In genomic region chr14:24353551-24354529, GRCh38 we compare ENCODE assay signal across 11 cellular contexts. TPM values are rescaled to one million over a fixed set of nuclear protein-coding genes. Genes with fewer than 3 reads are reported as not detected.
A peak's percentile ranks its signal among the peaks of the same experiment; 100 is the strongest.
DNase-seq lines count a peak whose midpoint lies in the region; ATAC-seq, FAIRE-seq and TF ChIP-seq lines count a peak whose summit lies in the region.
"Had no signal": no experiment of that assay in that cellular context is flagged by ENCODE, and none has a peak within 500 bp of the region (broad histone marks: within the 10 kb centered on the region; RNA-seq: fewer than 3 reads in every experiment).

No MANE protein-coding gene starts in this region.

- BruUV-seq in HCT116 (replicated peaks; lab: Mats Ljungman, UMichigan) (no TSS peak), GM12878 (replicated peaks; lab: Mats Ljungman, UMichigan) (no TSS peak)

- RAD21 ChIA-PET in HCT116 (lab: Charles Lee; ENCODE audit: low non-redundant PET in 1 of 2, low total read pairs in 2 of 2, uncharacterized antibody in 2 of 2, unreplicated experiment in 2 of 2) (no interaction called here), GM12878 (lab: Charles Lee; ENCODE audit: unreplicated experiment) (no interaction called here)

- CTCF ChIA-PET in HCT116 (lab: Charles Lee) = no interaction called here
- CTCF ChIA-PET in GM12878 (lab: Yijun Ruan, JAX) = interaction anchor here (2.5 kb wide), 1 partner anchor 20 kb away, joined by 10 read pairs; no protein-coding TSS in a partner anchor

- H3K9ac ChIP-seq in HCT116 (ENCODE audit: low read length) (no peak overlapping the region), GM12878 (ENCODE audit: control insufficient read depth, insufficient read depth, low read length) (no peak overlapping the region)

- FAIRE-seq in GM12878 (lab: Jason Lieb, UNC) = no peak

- H3K9me3 ChIP-seq in HCT116 (ENCODE audit: control insufficient read depth in 1 of 2, insufficient read depth in 1 of 2, low read depth in 1 of 2, low read length in 2 of 2) (no peaks in the 10 kb centered on the region), GM12878 (replicated peaks; ENCODE audit: control insufficient read depth, insufficient read depth, low read length) (no peaks in the 10 kb centered on the region), thyroid gland (no peaks in the 10 kb centered on the region)
- H3K9me3 ChIP-seq in effector memory CD4-positive, alpha-beta T cell (ENCODE audit: control insufficient read depth, low read length) = no peaks in the 10 kb centered on the region

- TF ChIP-seq POLR2A in HCT116 (IDR thresholded peaks at IDR 0.05; ENCODE audit: borderline replicate concordance, extremely low read depth, insufficient read depth, insufficient read length) = no peak
- no peak for TF ChIP-seq POLR2A in GM12878 (IDR thresholded peaks at IDR 0.05; ENCODE audit: low read depth, low read length)
- no peak for TF ChIP-seq POLR2A in thyroid gland (IDR thresholded peaks at IDR 0.05)

- SMC1A ChIA-PET in GM12878 (lab: Charles Lee; ENCODE audit: uncharacterized antibody, unreplicated experiment) = no interaction called here

- H3K27me3 ChIP-seq in HCT116 (ENCODE audit: insufficient read depth, low read length) (no peaks in the 10 kb centered on the region), GM12878 (replicated peaks in 1 of 2; ENCODE audit: control insufficient read depth in 2 of 2, insufficient read depth in 2 of 2, low read length in 1 of 2) (peaks cover 1 to 4% of the 10 kb centered on the region in 2 experiments; a peak in 3 of 4 replicates), thyroid gland (no peaks in the 10 kb centered on the region)
- peaks cover 4% of the 10 kb centered on the region for H3K27me3 ChIP-seq in effector memory CD4-positive, alpha-beta T cell (replicated peaks; ENCODE audit: control insufficient read depth, insufficient read depth, low read length, poor library complexity, severe bottlenecking)

- no peak overlapping the region for H3K4me3 Mint-ChIP-seq in stimulated activated naive B cell treated with anti-CD40 and anti-IgM and Interleukin-4, amounts not matched to agents 10 μg/mL and 1 μg/mL and 100 μg/mL, for 72 hours
- H3K4me3 Mint-ChIP-seq: activated CD4-positive, alpha-beta T cell treated with anti-CD3 and anti-CD28 coated beads, Interleukin-2, amount 10 ng/mL, durations not matched to agents 24 days and 14 days; mesothelial cell of epicardium had no signal

- peaks cover 31 to 67% of the 10 kb centered on the region in 2 donors for H3K27me3 Mint-ChIP-seq in stimulated activated naive B cell treated with anti-CD40 and anti-IgM and Interleukin-4, amounts not matched to agents 10 μg/mL and 1 μg/mL and 100 μg/mL, for 72 hours

- no peak for DNase-seq in HCT116 (ENCODE audit: low read depth, low spot score)
- no peak for DNase-seq in GM12878 (ENCODE audit: low read depth, low spot score)
- peak; percentile 77 for DNase-seq in iris pigment epithelial cell (ENCODE audit: low read depth)
- DNase-seq in stimulated activated naive B cell treated with anti-CD40 and anti-IgM and Interleukin-4, amounts not matched to agents 10 μg/mL and 1 μg/mL and 100 μg/mL, for 72 hours = no peak
- DNase-seq in thyroid gland = no peak
- no peak for DNase-seq in effector memory CD4-positive, alpha-beta T cell
- DNase-seq in NCI-H2171 (lab: John Stamatoyannopoulos, UW) = no peak
- DNase-seq in DMS153 treated with DMSO at 0.1 percent for 48 hours (lab: John Stamatoyannopoulos, UW; ENCODE audit: unreplicated experiment) = no peak
- DNase-seq: activated CD4-positive, alpha-beta T cell treated with anti-CD3 and anti-CD28 coated beads, Interleukin-2, amount 10 ng/mL, durations not matched to agents 24 days and 14 days; NCI-H2029 treated with DMSO at 0.1 percent for 48 hours had no signal

- H3K4me1 ChIP-seq in HCT116 (ENCODE audit: control insufficient read depth in 1 of 2, insufficient read depth in 2 of 2, low read length in 2 of 2) = peaks cover 5 to 22% of the 10 kb centered on the region in 2 experiments; a peak in 3 of 4 replicates
- no peaks in the 10 kb centered on the region for H3K4me1 ChIP-seq in GM12878 (ENCODE audit: control insufficient read depth, insufficient read depth, low read length)
- H3K4me1 ChIP-seq in thyroid gland = peaks cover 9 to 25% of the 10 kb centered on the region in 2 donors
- H3K4me1 ChIP-seq in effector memory CD4-positive, alpha-beta T cell (ENCODE audit: control insufficient read depth, insufficient read depth, low read length, poor library complexity, severe bottlenecking) = no peaks in the 10 kb centered on the region

- in situ Hi-C loops in GM12878 (cut with MboI) = no loop called here

- H3K27ac ChIP-seq in HCT116 (ENCODE audit: low read depth, low read length) (no peak overlapping the region), GM12878 (ENCODE audit: control insufficient read depth, insufficient read depth) (no peak overlapping the region), thyroid gland (no peak overlapping the region)
- H3K27ac ChIP-seq in effector memory CD4-positive, alpha-beta T cell (ENCODE audit: insufficient read depth, low read length, poor library complexity, severe bottlenecking) = no peak overlapping the region

- no peaks in the 10 kb centered on the region for H3K9me2 ChIP-seq in HCT116 (ENCODE audit: insufficient read depth)

- intact Hi-C loops in HCT116 (cut with micrococcal nuclease) (no loop called here), GM12878 (cut with micrococcal nuclease; ENCODE audit: unreplicated experiment) (no loop called here), thyroid gland (cut with DNase I) (no loop called here)

- no peak for TF ChIP-seq CTCF in HCT116 (IDR thresholded peaks at IDR 0.05 in 2 of 3, conservative IDR thresholded peaks at IDR 0.05 in 1 of 3; ENCODE audit: borderline replicate concordance in 1 of 3, insufficient read depth in 1 of 3, low read depth in 2 of 3, low read length in 2 of 3)
- TF ChIP-seq CTCF in GM12878 (IDR thresholded peaks at IDR 0.05 in 2 of 3, conservative IDR thresholded peaks at IDR 0.05 in 1 of 3; ENCODE audit: control insufficient read depth in 2 of 3, extremely low read depth in 1 of 3, insufficient read depth in 1 of 3, low read depth in 3 of 3, low read length in 3 of 3) = no peak
- no peak for TF ChIP-seq CTCF in thyroid gland (IDR thresholded peaks at IDR 0.05)

- H3K4me1 Mint-ChIP-seq in stimulated activated naive B cell treated with anti-CD40 and anti-IgM and Interleukin-4, amounts not matched to agents 10 μg/mL and 1 μg/mL and 100 μg/mL, for 72 hours = no peaks in the 10 kb centered on the region

- no peak overlapping the region for H3K27ac Mint-ChIP-seq in stimulated activated naive B cell treated with anti-CD40 and anti-IgM and Interleukin-4, amounts not matched to agents 10 μg/mL and 1 μg/mL and 100 μg/mL, for 72 hours
- H3K27ac Mint-ChIP-seq: activated CD4-positive, alpha-beta T cell treated with anti-CD3 and anti-CD28 coated beads, Interleukin-2, amount 10 ng/mL, durations not matched to agents 24 days and 14 days; mesothelial cell of epicardium had no signal

- no peaks in the 10 kb centered on the region for H3K36me3 Mint-ChIP-seq in stimulated activated naive B cell treated with anti-CD40 and anti-IgM and Interleukin-4, amounts not matched to agents 10 μg/mL and 1 μg/mL and 100 μg/mL, for 72 hours
- H3K36me3 Mint-ChIP-seq: mesothelial cell of epicardium had no signal

- WGBS in GM12878 (ENCODE audit: insufficient coverage, insufficient replicate concordance, low lambda C conversion rate, missing lambda C conversion rate) = 52% methylated on average over 5 of the region's 5 CpGs
- 89% methylated on average over 5 of the region's 5 CpGs for WGBS in thyroid gland, 2 donors

- no peak for TF ChIP-seq EP300 in GM12878 (IDR thresholded peaks at IDR 0.05; ENCODE audit: borderline replicate concordance in 1 of 2, control insufficient read depth in 1 of 2, low read depth in 2 of 2, low read length in 2 of 2)

- H2AFZ ChIP-seq in HCT116 (ENCODE audit: low read depth, low read length, poor library complexity, severe bottlenecking) (peak overlapping the region; percentile 71), GM12878 (ENCODE audit: control insufficient read depth, low read depth, low read length) (no peak overlapping the region)

- ATAC-seq in HCT116 (peak; percentile 55), GM12878 (peak; percentile 71)
- peak; percentile 34 to 52 for ATAC-seq in stimulated activated naive B cell treated with anti-CD40 and anti-IgM and Interleukin-4, amounts not matched to agents 10 μg/mL and 1 μg/mL and 100 μg/mL, for 72 hours (replicated peaks)

- no peaks in the 10 kb centered on the region for H3K79me2 ChIP-seq in HCT116 (ENCODE audit: insufficient read depth, low read length)
- H3K79me2 ChIP-seq in GM12878 (ENCODE audit: control insufficient read depth, insufficient read depth, low read length) = no peaks in the 10 kb centered on the region

- H4K20me1 ChIP-seq in HCT116 (ENCODE audit: insufficient read depth) (no peaks in the 10 kb centered on the region), GM12878 (ENCODE audit: control insufficient read depth, insufficient read depth) (no peaks in the 10 kb centered on the region)

- H3K4me2 ChIP-seq in HCT116 (ENCODE audit: low read length) (peak overlapping the region; percentile 57), GM12878 (ENCODE audit: control insufficient read depth, insufficient read depth) (no peak overlapping the region)

- TF ChIP-seq RAD21 in HCT116 (IDR thresholded peaks at IDR 0.05; ENCODE audit: low read depth) (no peak), GM12878 (IDR thresholded peaks at IDR 0.05; ENCODE audit: insufficient read depth, low read depth, low read length) (no peak)

- POLR2A ChIA-PET in HCT116 (lab: Charles Lee) (no interaction called here), GM12878 (lab: Charles Lee) (no interaction called here)

- H3K36me3 ChIP-seq in HCT116 (ENCODE audit: control insufficient read depth in 1 of 2, insufficient read depth in 2 of 2, low read length in 2 of 2) (no peaks in the 10 kb centered on the region), GM12878 (ENCODE audit: control insufficient read depth in 2 of 2, insufficient read depth in 2 of 2, low read length in 1 of 2) (no peaks in the 10 kb centered on the region), thyroid gland (no peaks in the 10 kb centered on the region)
- no peaks in the 10 kb centered on the region for H3K36me3 ChIP-seq in effector memory CD4-positive, alpha-beta T cell (ENCODE audit: control insufficient read depth, insufficient read depth, low read length)

- H3K4me3 ChIP-seq in HCT116 (replicated peaks in 1 of 2; ENCODE audit: low read depth in 1 of 2, low read length in 2 of 2) (no peak overlapping the region), GM12878 (no peak overlapping the region), thyroid gland (replicated peaks in 1 of 3) (no peak overlapping the region)
- H3K4me3 ChIP-seq in effector memory CD4-positive, alpha-beta T cell (ENCODE audit: insufficient read depth, low read depth, low read length, poor library complexity, severe bottlenecking) = no peak overlapping the region

- H3K9me3 Mint-ChIP-seq in stimulated activated naive B cell treated with anti-CD40 and anti-IgM and Interleukin-4, amounts not matched to agents 10 μg/mL and 1 μg/mL and 100 μg/mL, for 72 hours = no peaks in the 10 kb centered on the region
- H3K9me3 Mint-ChIP-seq: activated CD4-positive, alpha-beta T cell treated with anti-CD3 and anti-CD28 coated beads, Interleukin-2, amount 10 ng/mL, durations not matched to agents 24 days and 14 days; mesothelial cell of epicardium had no signal

RNA-seq across cellular contexts. Expression of gene RIPK3, which starts 14.0 kb away (rescaled TPM):
- total RNA-seq in HCT116 (2021; ENCODE audit: unreplicated experiment) = not detected
- not detected in 2 replicates for polyA plus RNA-seq in HCT116 (2012)
- 35.9 and 37.3 TPM in 2 replicates for total RNA-seq in GM12878 (2013; cell fraction: nucleolus; rRNA removed)
- 10.7 and 11.6 TPM in 2 replicates for total RNA-seq in GM12878 (2014; rRNA removed)
- total RNA-seq in GM12878 (2014; rRNA removed; fragmentation: Illumina TruSeq; extraction: Trizol) = 8.3 and 8.6 TPM in 2 replicates
- 11.2 and 12.8 TPM in 2 replicates for total RNA-seq in GM12878 (2021)
- polyA plus RNA-seq in GM12878 (2011; ENCODE audit: low read depth) = 4.4 TPM
- polyA plus RNA-seq in GM12878 (2011; rRNA removed) = 4.4 and 6.5 TPM in 2 replicates
- polyA plus RNA-seq in GM12878 (2011; cell fraction: cytosol; rRNA removed) = 5.2 and 7.4 TPM in 2 replicates
- 31.0 and 36.7 TPM in 2 replicates for polyA plus RNA-seq in GM12878 (2011; cell fraction: nucleus; rRNA removed)
- polyA plus RNA-seq in GM12878 (2012) = 6.6 and 8.2 TPM in 2 replicates
- 7.4 and 8.3 TPM in 2 replicates for polyA plus RNA-seq in GM12878 (2014; fragmentation: Illumina TruSeq; extraction: Trizol)
- 1 to 10 TPM; 2.0 to 2.7 TPM for polyA plus RNA-seq in GM12878 (2014; fragmentation: Nextera tagmentation; extraction: Ambion mirVana)
- 13.6 and 17.1 TPM in 2 replicates for polyA plus RNA-seq in GM12878 (2014; rRNA removed)
- polyA plus RNA-seq in GM12878 (2016; fragmentation: Nextera tagmentation; extraction: Ambion mirVana) = 1 to 10 TPM; 7.5 to 8.0 TPM
- 4.5 and 9.0 TPM in 2 replicates for polyA minus RNA-seq in GM12878 (2011; rRNA and poly(A)+ RNA removed)
- 1.3 and 2.7 TPM in 2 replicates for polyA minus RNA-seq in GM12878 (2011; cell fraction: cytosol; rRNA and poly(A)+ RNA removed)
- 23.9 and 29.9 TPM in 2 replicates for polyA minus RNA-seq in GM12878 (2011; cell fraction: nucleus; rRNA and poly(A)+ RNA removed)
- 10 to 100 TPM; 12.4 to 21.3 (median 18.4) TPM for total RNA-seq in thyroid gland

RNA-seq across cellular contexts. Expression of gene NFATC4, which starts 14.1 kb away (rescaled TPM):
- 7.6 TPM for total RNA-seq in HCT116 (2021; ENCODE audit: unreplicated experiment)
- polyA plus RNA-seq in HCT116 (2012) = 6.2 and 6.4 TPM in 2 replicates
- total RNA-seq in GM12878 (2013; cell fraction: nucleolus; rRNA removed) = 56.5 and 68.4 TPM in 2 replicates
- 7.0 and 7.1 TPM in 2 replicates for total RNA-seq in GM12878 (2014; rRNA removed)
- 2.2 and 4.1 TPM in 2 replicates for total RNA-seq in GM12878 (2014; rRNA removed; fragmentation: Illumina TruSeq; extraction: Trizol)
- total RNA-seq in GM12878 (2021) = 13.5 and 19.2 TPM in 2 replicates
- polyA plus RNA-seq in GM12878 (2011; ENCODE audit: low read depth) = 11.7 TPM
- polyA plus RNA-seq in GM12878 (2011; rRNA removed) = 4.5 and 5.6 TPM in 2 replicates
- polyA plus RNA-seq in GM12878 (2011; cell fraction: cytosol; rRNA removed) = 5.3 and 6.3 TPM in 2 replicates
- 117 and 162 TPM in 2 replicates for polyA plus RNA-seq in GM12878 (2011; cell fraction: nucleus; rRNA removed)
- 20.7 and 22.0 TPM in 2 replicates for polyA plus RNA-seq in GM12878 (2012)
- 4.8 and 5.3 TPM in 2 replicates for polyA plus RNA-seq in GM12878 (2014; fragmentation: Illumina TruSeq; extraction: Trizol)
- 1 to 10 TPM in 1 of 2 experiments, under 1 TPM in 1; 0.97 to 4.5 TPM for polyA plus RNA-seq in GM12878 (2014; fragmentation: Nextera tagmentation; extraction: Ambion mirVana)
- 14.3 and 15.3 TPM in 2 replicates for polyA plus RNA-seq in GM12878 (2014; rRNA removed)
- 1 to 10 TPM; 2.0 to 2.9 TPM for polyA plus RNA-seq in GM12878 (2016; fragmentation: Nextera tagmentation; extraction: Ambion mirVana)
- polyA minus RNA-seq in GM12878 (2011; rRNA and poly(A)+ RNA removed) = 2.4 and 5.4 TPM in 2 replicates
- 2.0 and 4.0 TPM in 2 replicates for polyA minus RNA-seq in GM12878 (2011; cell fraction: cytosol; rRNA and poly(A)+ RNA removed)
- 7.2 and 7.7 TPM in 2 replicates for polyA minus RNA-seq in GM12878 (2011; cell fraction: nucleus; rRNA and poly(A)+ RNA removed)
- 10 to 100 TPM; 19.4 to 41.3 (median 38.6) TPM for total RNA-seq in thyroid gland
- total RNA-seq: activated CD4-positive, alpha-beta T cell treated with anti-CD3 and anti-CD28 coated beads, Interleukin-2, amount 10 ng/mL, durations not matched to agents 24 days and 14 days had no signal

RNA-seq across cellular contexts. Expression of gene ADCY4, which starts 19.0 kb away (rescaled TPM):
- total RNA-seq in HCT116 (2021; ENCODE audit: unreplicated experiment) (0.86 TPM), GM12878 (2014; rRNA removed) (0.11 and 0.23 TPM in 2 replicates), GM12878 (2014; rRNA removed; fragmentation: Illumina TruSeq; extraction: Trizol) (0.46 TPM in 1 of 2 replicates, not detected in the other), GM12878 (2021) (0.87 and 1.0 TPM in 2 replicates), thyroid gland (10 to 100 TPM; 35.2 to 65.4 (median 48.8) TPM)
- 0.10 TPM in 2 replicates for polyA plus RNA-seq in HCT116 (2012)
- 6.1 and 8.0 TPM in 2 replicates for total RNA-seq in GM12878 (2013; cell fraction: nucleolus; rRNA removed)
- 0.38 TPM for polyA plus RNA-seq in GM12878 (2011; ENCODE audit: low read depth)
- polyA plus RNA-seq in GM12878 (2011; rRNA removed) (0.09 and 0.34 TPM in 2 replicates), GM12878 (2014; fragmentation: Illumina TruSeq; extraction: Trizol) (0.21 and 0.60 TPM in 2 replicates), GM12878 (2014; fragmentation: Nextera tagmentation; extraction: Ambion mirVana) (under 1 TPM; 0.05 to 0.11 TPM), GM12878 (2014; rRNA removed) (0.19 and 1.1 TPM in 2 replicates), GM12878 (2016; fragmentation: Nextera tagmentation; extraction: Ambion mirVana) (under 1 TPM; 0.21 to 0.33 TPM)
- polyA plus RNA-seq in GM12878 (2011; cell fraction: cytosol; rRNA removed) = 0.12 and 0.23 TPM in 2 replicates
- 3.5 and 6.1 TPM in 2 replicates for polyA plus RNA-seq in GM12878 (2011; cell fraction: nucleus; rRNA removed)
- polyA plus RNA-seq in GM12878 (2012) = 1.0 and 1.3 TPM in 2 replicates
- polyA minus RNA-seq in GM12878 (2011; rRNA and poly(A)+ RNA removed) = 0.82 and 1.0 TPM in 2 replicates
- polyA minus RNA-seq in GM12878 (2011; cell fraction: cytosol; rRNA and poly(A)+ RNA removed) = not detected in 2 replicates
- polyA minus RNA-seq in GM12878 (2011; cell fraction: nucleus; rRNA and poly(A)+ RNA removed) = 0.73 and 2.0 TPM in 2 replicates

RNA-seq across cellular contexts. Expression of gene LTB4R, which starts 42.5 kb away (rescaled TPM):
- total RNA-seq in HCT116 (2021; ENCODE audit: unreplicated experiment) = 14.8 TPM
- polyA plus RNA-seq in HCT116 (2012) = 10.4 and 12.6 TPM in 2 replicates
- total RNA-seq in GM12878 (2013; cell fraction: nucleolus; rRNA removed) = 13.4 and 13.7 TPM in 2 replicates
- 4.9 and 10.8 TPM in 2 replicates for total RNA-seq in GM12878 (2014; rRNA removed)
- total RNA-seq in GM12878 (2014; rRNA removed; fragmentation: Illumina TruSeq; extraction: Trizol) = 2.9 and 3.1 TPM in 2 replicates
- total RNA-seq in GM12878 (2021) = 6.8 and 9.2 TPM in 2 replicates
- polyA plus RNA-seq in GM12878 (2011; ENCODE audit: low read depth) = 3.4 TPM
- polyA plus RNA-seq in GM12878 (2011; rRNA removed) = 3.9 and 4.8 TPM in 2 replicates
- 2.9 and 6.0 TPM in 2 replicates for polyA plus RNA-seq in GM12878 (2011; cell fraction: cytosol; rRNA removed)
- 77.6 and 82.4 TPM in 2 replicates for polyA plus RNA-seq in GM12878 (2011; cell fraction: nucleus; rRNA removed)
- 6.1 and 6.6 TPM in 2 replicates for polyA plus RNA-seq in GM12878 (2012)
- 7.8 and 10.6 TPM in 2 replicates for polyA plus RNA-seq in GM12878 (2014; fragmentation: Illumina TruSeq; extraction: Trizol)
- polyA plus RNA-seq in GM12878 (2014; fragmentation: Nextera tagmentation; extraction: Ambion mirVana) = 1 to 10 TPM; 1.2 to 1.7 TPM
- 14.0 and 18.3 TPM in 2 replicates for polyA plus RNA-seq in GM12878 (2014; rRNA removed)
- 1 to 10 TPM; 3.1 to 3.2 TPM for polyA plus RNA-seq in GM12878 (2016; fragmentation: Nextera tagmentation; extraction: Ambion mirVana)
- 2.3 and 5.1 TPM in 2 replicates for polyA minus RNA-seq in GM12878 (2011; rRNA and poly(A)+ RNA removed)
- 1.6 and 2.1 TPM in 2 replicates for polyA minus RNA-seq in GM12878 (2011; cell fraction: cytosol; rRNA and poly(A)+ RNA removed)
- polyA minus RNA-seq in GM12878 (2011; cell fraction: nucleus; rRNA and poly(A)+ RNA removed) = 7.6 and 11.2 TPM in 2 replicates
- 1 to 10 TPM; 4.2 to 7.4 (median 4.3) TPM for total RNA-seq in thyroid gland

RNA-seq across cellular contexts. Expression of gene LTB4R2, which starts 43.9 kb away (rescaled TPM):
- total RNA-seq in HCT116 (2021; ENCODE audit: unreplicated experiment) = 15.4 TPM
- 7.1 and 7.9 TPM in 2 replicates for polyA plus RNA-seq in HCT116 (2012)
- total RNA-seq in GM12878 (2013; cell fraction: nucleolus; rRNA removed) = 43.5 and 48.4 TPM in 2 replicates
- total RNA-seq in GM12878 (2014; rRNA removed) = 7.8 and 10.0 TPM in 2 replicates
- total RNA-seq in GM12878 (2014; rRNA removed; fragmentation: Illumina TruSeq; extraction: Trizol) = 2.6 and 2.8 TPM in 2 replicates
- 8.9 and 13.0 TPM in 2 replicates for total RNA-seq in GM12878 (2021)
- polyA plus RNA-seq in GM12878 (2011; ENCODE audit: low read depth) = 1.2 TPM
- polyA plus RNA-seq in GM12878 (2011; rRNA removed) = 2.4 and 2.5 TPM in 2 replicates
- polyA plus RNA-seq in GM12878 (2011; cell fraction: cytosol; rRNA removed) = 1.9 and 4.5 TPM in 2 replicates
- polyA plus RNA-seq in GM12878 (2011; cell fraction: nucleus; rRNA removed) = 58.1 and 70.5 TPM in 2 replicates
- 4.6 and 4.9 TPM in 2 replicates for polyA plus RNA-seq in GM12878 (2012)
- 3.0 and 3.3 TPM in 2 replicates for polyA plus RNA-seq in GM12878 (2014; fragmentation: Illumina TruSeq; extraction: Trizol)
- under 1 TPM; 0.06 to 0.09 TPM for polyA plus RNA-seq in GM12878 (2014; fragmentation: Nextera tagmentation; extraction: Ambion mirVana)
- polyA plus RNA-seq in GM12878 (2014; rRNA removed) = 16.0 and 17.8 TPM in 2 replicates
- polyA plus RNA-seq in GM12878 (2016; fragmentation: Nextera tagmentation; extraction: Ambion mirVana) = 1 to 10 TPM in 1 of 2 experiments, under 1 TPM in 1; 0.96 to 1.2 TPM
- polyA minus RNA-seq in GM12878 (2011; rRNA and poly(A)+ RNA removed) = 3.4 and 4.6 TPM in 2 replicates
- polyA minus RNA-seq in GM12878 (2011; cell fraction: cytosol; rRNA and poly(A)+ RNA removed) = 0.94 and 1.6 TPM in 2 replicates
- 13.5 and 26.6 TPM in 2 replicates for polyA minus RNA-seq in GM12878 (2011; cell fraction: nucleus; rRNA and poly(A)+ RNA removed)
- 10 to 100 TPM in 2 of 4 donors, 1 to 10 TPM in 2; 6.8 to 18.5 (median 10.9) TPM for total RNA-seq in thyroid gland

Comparison
In these comparisons a context has a peak if more than half of its experiments do, and no peak if none do; other contexts are left out.
1. RNA of gene ADCY4, which starts 19.0 kb away (total RNA-seq): 35.2 to 65.4 TPM in thyroid gland; 0.86 TPM in HCT116 (single experiment) and 0.11 to 8.0 TPM in GM12878; every median in the first group is over 4 times any median in the second.
2. Peak in every context shown above with its lines, with median percentiles within 50 percentile points of each other: ATAC-seq.